In genomic region chr1:9611716-9612115, GRCh38 we compare ENCODE assay signal across 31 cellular contexts.
"Had no signal": no experiment of that assay in that cellular context is flagged by ENCODE, and none has a peak within 500 bp of the region (broad histone marks: within the 10 kb centered on the region; RNA-seq: fewer than 3 reads in every experiment).

No MANE protein-coding gene starts in this region.

- H3K9me3 ChIP-seq: adrenal gland, ascending aorta, body of pancreas, breast epithelium had no signal

- DNase-seq: activated effector memory CD4-positive, alpha-beta T cell treated with anti-CD3 and anti-CD28 coated beads, Interleukin-2, amount 50 U/mL, for 16 hours; activated effector memory CD4-positive, alpha-beta T cell treated with Interleukin-2 at 50 U/mL for 16 hours; activated gamma-delta T cell; activated gamma-delta T cell treated with Interleukin-2 at 50 U/mL for 16 hours; activated naive CD4-positive, alpha-beta T cell; activated naive CD4-positive, alpha-beta T cell treated with anti-CD3 and anti-CD28 coated beads for 36 hours; activated naive CD4-positive, alpha-beta T cell treated with anti-CD3 and anti-CD28 coated beads, Interleukin-2, amount 10 ng/mL, durations not matched to agents 7 days and 5 days; activated naive CD4-positive, alpha-beta T cell treated with anti-CD3 and anti-CD28 coated beads, Interleukin-2, amount 50 U/mL, for 16 hours; activated naive CD4-positive, alpha-beta T cell treated with Interleukin-2 at 50 U/mL for 16 hours; activated naive CD8-positive, alpha-beta T cell treated with anti-CD3 and anti-CD28 coated beads for 36 hours; activated naive CD8-positive, alpha-beta T cell treated with anti-CD3 and anti-CD28 coated beads, Interleukin-2, amount 10 ng/mL, durations not matched to agents 7 days and 5 days; activated naive CD8-positive, alpha-beta T cell treated with anti-CD3 and anti-CD28 coated beads, Interleukin-2, amount 50 U/mL, for 24 hours; activated T-cell treated with anti-CD3 and anti-CD28 coated beads, Interleukin-2, amount 50 U/mL, for 24 hours; activated T-cell treated with anti-CD3 and anti-CD28 coated beads, Interleukin-2, amount 50 U/mL, for 4 hours; activated T-cell treated with anti-CD3 and anti-CD28 coated beads, Interleukin-2, amount 50 U/mL, for 48 hours; activated T-cell treated with anti-CD3 and anti-CD28 coated beads, Interleukin-2, amount 50 U/mL, for 72 hours; adrenal gland; amniotic stem cell; amygdala; anterior cingulate cortex; aorta; body of pancreas; brain microvascular endothelial cell; caudate nucleus; central memory CD4-positive, alpha-beta T cell; cerebellar nuclear complex had no signal

- H3K27me3 ChIP-seq: adrenal gland, ascending aorta, body of pancreas, brain microvascular endothelial cell, breast epithelium, cardiac muscle cell had no signal

- H3K36me3 ChIP-seq: breast epithelium had no signal

- H3K27ac ChIP-seq: adrenal gland, ascending aorta, body of pancreas, brain microvascular endothelial cell, breast epithelium, cardiac muscle cell had no signal

- H3K4me3 ChIP-seq: adrenal gland, ascending aorta, body of pancreas, breast epithelium, cardiac muscle cell had no signal

- ATAC-seq: activated naive CD4-positive, alpha-beta T cell treated with anti-CD3 and anti-CD28 coated beads, Interleukin-2, amount 50 U/mL, for 72 hours; activated naive CD8-positive, alpha-beta T cell treated with anti-CD3 and anti-CD28 coated beads, Interleukin-2, amount 50 U/mL, for 24 hours; activated T-cell treated with anti-CD3 and anti-CD28 coated beads, Interleukin-2, amount 50 U/mL, for 4 hours; activated T-cell treated with anti-CD3 and anti-CD28 coated beads, Interleukin-2, amount 50 U/mL, for 72 hours; activated T-helper 17 cell treated with anti-CD3 and anti-CD28 coated beads, Interleukin-2, amount 50 U/mL, for 72 hours; body of pancreas had no signal

- H3K4me1 ChIP-seq: ascending aorta, body of pancreas, breast epithelium had no signal
